ENCODE assay signal across 9 cellular contexts in genomic region chr15:69757186-69757585, GRCh38.
DNase-seq lines count a peak whose midpoint lies in the region; ATAC-seq lines count a peak whose summit lies in the region.
"Had no signal": no experiment of that assay in that cellular context is flagged by ENCODE, and none has a peak within 500 bp of the region (broad histone marks: within the 10 kb centered on the region; RNA-seq: fewer than 3 reads in every experiment).

No MANE protein-coding gene starts in this region.

- no peaks in the 10 kb centered on the region for H3K9me3 ChIP-seq in CD8-positive, alpha-beta memory T cell (ENCODE audit: low read length)

- intact Hi-C loops in activated CD4-positive, alpha-beta T cell treated with anti-CD3 and anti-CD28 coated beads for 36 hours (cut with DNase I, micrococcal nuclease), result loop anchor here (1.0 to 10.0 kb wide), 7 partner anchors 180 to 942 kb away; partner anchors contain the start of gene KIF23 (in 1 of the 2)

- H3K4me3 ChIP-seq in CD8-positive, alpha-beta memory T cell (ENCODE audit: low read length), result no peak overlapping the region
- H3K4me3 ChIP-seq: BLaER1 had no signal

- peak; percentile 63 for ATAC-seq in activated CD4-positive, alpha-beta T cell treated with anti-CD3 and anti-CD28 coated beads for 36 hours
- no peak for ATAC-seq in GM21528 (IDR thresholded peaks at IDR 0.05; ENCODE audit: low FRiP score, unreplicated experiment)

- no peak for DNase-seq in CD8-positive, alpha-beta memory T cell
- DNase-seq in activated CD4-positive, alpha-beta T cell treated with anti-CD3 and anti-CD28 coated beads for 36 hours, result peak; percentile 88
- peak; percentile 36 to 63 (median 51) for DNase-seq in stimulated activated CD4-positive, alpha-beta T cell treated with anti-CD3 and anti-CD28 coated beads, Interleukin-1b, Interleukin-23, amount 100 ng/mL, for 24 hours (ENCODE audit: low read depth in 4 of 4, low spot score in 1 of 4)
- DNase-seq in Ammon's horn (ENCODE audit: low spot score) (no peak), NCI-H146 (lab: John Stamatoyannopoulos, UW) (no peak), AG20443 (ENCODE audit: low spot score) (no peak)

- peaks cover 0 to 9% (median 2%) of the 10 kb centered on the region in 3 donors for H3K36me3 Mint-ChIP-seq in CD8-positive, alpha-beta memory T cell
- peaks cover 23% of the 10 kb centered on the region for H3K36me3 Mint-ChIP-seq in activated CD4-positive, alpha-beta T cell treated with anti-CD3 and anti-CD28 coated beads for 36 hours (ENCODE audit: low read depth)
- H3K36me3 Mint-ChIP-seq in activated naive CD8-positive, alpha-beta T cell, result peaks cover 4% of the 10 kb centered on the region

- H3K4me1 Mint-ChIP-seq in CD8-positive, alpha-beta memory T cell, result peaks cover 84 to 98% (median 97%) of the 10 kb centered on the region in 3 donors
- peaks cover 97% of the 10 kb centered on the region for H3K4me1 Mint-ChIP-seq in activated CD4-positive, alpha-beta T cell treated with anti-CD3 and anti-CD28 coated beads for 36 hours
- H3K4me1 Mint-ChIP-seq in activated naive CD8-positive, alpha-beta T cell (ENCODE audit: low read depth), result peaks cover 95% of the 10 kb centered on the region

- no peaks in the 10 kb centered on the region for H3K36me3 ChIP-seq in CD8-positive, alpha-beta memory T cell (ENCODE audit: insufficient read depth, low read length)
- H3K36me3 ChIP-seq: BLaER1 had no signal

- peaks cover 87% of the 10 kb centered on the region for H3K4me1 ChIP-seq in CD8-positive, alpha-beta memory T cell (ENCODE audit: insufficient read depth, low read length)

- peak overlapping the region in 5 of 7 donors; percentile 8 to 81 (median 41) for H3K4me3 Mint-ChIP-seq in CD8-positive, alpha-beta memory T cell
- H3K4me3 Mint-ChIP-seq in activated CD4-positive, alpha-beta T cell treated with anti-CD3 and anti-CD28 coated beads for 36 hours, result peak overlapping the region; percentile 40
- peak overlapping the region; percentile 72 for H3K4me3 Mint-ChIP-seq in activated naive CD8-positive, alpha-beta T cell

- no peak overlapping the region for H3K27ac ChIP-seq in CD8-positive, alpha-beta memory T cell (ENCODE audit: low read depth, low read length)
- H3K27ac ChIP-seq: BLaER1 had no signal

- H3K27ac Mint-ChIP-seq in CD8-positive, alpha-beta memory T cell, result peak overlapping the region in 6 of 8 donors; percentile 3 to 89 (median 68)
- peak overlapping the region; percentile 93 for H3K27ac Mint-ChIP-seq in activated CD4-positive, alpha-beta T cell treated with anti-CD3 and anti-CD28 coated beads for 36 hours
- H3K27ac Mint-ChIP-seq in activated naive CD8-positive, alpha-beta T cell, result peak overlapping the region; percentile 95

- H3K27me3 ChIP-seq in CD8-positive, alpha-beta memory T cell (ENCODE audit: insufficient read depth, low read length, poor library complexity, severe bottlenecking), result no peaks in the 10 kb centered on the region

- POLR2A ChIA-PET in CD8-positive, alpha-beta memory T cell (lab: Charles Lee), result interaction anchor here (2.3 kb wide), 1 partner anchor 340 kb away, joined by 10 read pairs; the partner anchor contains the start of gene TLE3
- POLR2A ChIA-PET in activated CD4-positive, alpha-beta T cell treated with anti-CD3 and anti-CD28 coated beads for 36 hours (lab: Charles Lee), result interaction anchor here (0.5 to 1.2 kb wide), 5 partner anchors 43 to 789 kb away, joined by 3 to 10 read pairs (median 3); no protein-coding TSS in a partner anchor

- H3K9me3 Mint-ChIP-seq in CD8-positive, alpha-beta memory T cell, result peaks cover 10 to 13% (median 12%) of the 10 kb centered on the region in 5 donors
- H3K9me3 Mint-ChIP-seq in activated CD4-positive, alpha-beta T cell treated with anti-CD3 and anti-CD28 coated beads for 36 hours (ENCODE audit: low read depth), result peaks cover 13% of the 10 kb centered on the region
- peaks cover 9% of the 10 kb centered on the region for H3K9me3 Mint-ChIP-seq in activated naive CD8-positive, alpha-beta T cell (ENCODE audit: low read depth)

- peaks cover 0 to 15% of the 10 kb centered on the region in 2 donors for H3K27me3 Mint-ChIP-seq in CD8-positive, alpha-beta memory T cell
- H3K27me3 Mint-ChIP-seq in activated CD4-positive, alpha-beta T cell treated with anti-CD3 and anti-CD28 coated beads for 36 hours, result peaks cover 5% of the 10 kb centered on the region
- no peaks in the 10 kb centered on the region for H3K27me3 Mint-ChIP-seq in activated naive CD8-positive, alpha-beta T cell

- CTCF ChIA-PET in CD8-positive, alpha-beta memory T cell (lab: Charles Lee), result interaction anchor here (0.8 to 2.3 kb wide), 4 partner anchors 13 to 732 kb away, joined by 4 to 5 read pairs (median 4); no protein-coding TSS in a partner anchor
- CTCF ChIA-PET in activated CD4-positive, alpha-beta T cell treated with anti-CD3 and anti-CD28 coated beads for 36 hours (lab: Charles Lee), result interaction anchor here (0.9 to 1.7 kb wide), 6 partner anchors 10 to 742 kb away, joined by 3 to 8 read pairs (median 3); partner anchors contain the start of gene TLE3

Comparison
In these comparisons a context has a peak if more than half of its experiments do, and no peak if none do; other contexts are left out.
1. DNase-seq: peak in activated CD4-positive, alpha-beta T cell treated with anti-CD3 and anti-CD28 coated beads for 36 hours (single experiment) and stimulated activated CD4-positive, alpha-beta T cell treated with anti-CD3 and anti-CD28 coated beads, Interleukin-1b, Interleukin-23, amount 100 ng/mL, for 24 hours (4 of 4); none in CD8-positive, alpha-beta memory T cell (0 of 5), Ammon's horn (single experiment), NCI-H146 (single experiment) and AG20443 (single experiment).
2. Peak in every context shown above with its lines, with median percentiles within 50 percentile points of each other: H3K27ac Mint-ChIP-seq and H3K4me3 Mint-ChIP-seq.